In genomic region chr7:12557282-12557681, GRCh38 we compare ENCODE assay signal across 20 cellular contexts. TPM values are rescaled to one million over a fixed set of nuclear protein-coding genes. Genes with fewer than 3 reads are reported as not detected.
DNase-seq lines count a peak whose midpoint lies in the region; ATAC-seq, FAIRE-seq and TF ChIP-seq lines count a peak whose summit lies in the region.
"Had no signal": no experiment of that assay in that cellular context is flagged by ENCODE, and none has a peak within 500 bp of the region (broad histone marks: within the 10 kb centered on the region; RNA-seq: fewer than 3 reads in every experiment).

No MANE protein-coding gene starts in this region.

- no CpG with 5 or more reads among the region's 7 CpGs for WGBS in mesendoderm (ENCODE audit: extremely low coverage, insufficient coverage, low lambda C conversion rate)

- no peak overlapping the region for H3K4me3 ChIP-seq in mesendoderm (ENCODE audit: low read length)
- H3K4me3 ChIP-seq: heart right ventricle, SK-N-MC, stomach had no signal

- no TSS peak for BruUV-seq in Calu3 (replicated peaks; lab: Mats Ljungman, UMichigan)

- no peak overlapping the region for H4K5ac ChIP-seq in mesendoderm (ENCODE audit: low read length)

- no peak overlapping the region for H3K4me2 ChIP-seq in mesendoderm (ENCODE audit: low read length)
- H3K4me2 ChIP-seq: KMS-11 had no signal

- no peaks in the 10 kb centered on the region for H3K79me1 ChIP-seq in mesendoderm (ENCODE audit: low read length)

- H3K4me1 ChIP-seq in mesendoderm (ENCODE audit: control insufficient read depth, low read depth, low read length) = no peaks in the 10 kb centered on the region
- H3K4me1 ChIP-seq: heart right ventricle, stomach had no signal

- peaks cover 6% of the 10 kb centered on the region for H3K36me3 Mint-ChIP-seq in Calu3 (ENCODE audit: insufficient read depth, unreplicated experiment)
- H3K36me3 Mint-ChIP-seq in brain = peaks cover 3% of the 10 kb centered on the region
- H3K36me3 Mint-ChIP-seq: activated CD4-positive, alpha-beta memory T cell treated with anti-CD3 and anti-CD28 coated beads for 36 hours had no signal

- H2BK5ac ChIP-seq in mesendoderm (ENCODE audit: low read length) = no peak overlapping the region

- H2BK15ac ChIP-seq in mesendoderm (replicated peaks; ENCODE audit: low read depth) = no peak overlapping the region

- no peak overlapping the region for H2AK5ac ChIP-seq in mesendoderm (ENCODE audit: low read length)

- H3K18ac ChIP-seq in mesendoderm (ENCODE audit: low read length) = no peak overlapping the region

- FAIRE-seq in HTR-8/SVneo (lab: Jason Lieb, UNC) (no peak), RCC 7860 (lab: Jason Lieb, UNC) (no peak)

- H3K79me2 ChIP-seq in mesendoderm (ENCODE audit: control insufficient read depth, insufficient read depth, low read length) = no peaks in the 10 kb centered on the region

- peak overlapping the region; percentile 15 for H3K4me3 Mint-ChIP-seq in Calu3 (ENCODE audit: low read depth, unreplicated experiment)
- H3K4me3 Mint-ChIP-seq in brain = no peak overlapping the region
- H3K4me3 Mint-ChIP-seq: activated CD4-positive, alpha-beta memory T cell treated with anti-CD3 and anti-CD28 coated beads for 36 hours; activated T-cell treated with anti-CD3 and anti-CD28 coated beads, Interleukin-2, amount 50 U/mL, for 72 hours had no signal

- H4K8ac ChIP-seq in mesendoderm (ENCODE audit: low read depth, low read length) = no peak overlapping the region

- no peaks in the 10 kb centered on the region for H3K27me3 ChIP-seq in mesendoderm (ENCODE audit: insufficient read depth, low read length, poor library complexity)
- H3K27me3 ChIP-seq: stomach had no signal

- no peak overlapping the region for H3K56ac ChIP-seq in mesendoderm (ENCODE audit: low read length)

- TF ChIP-seq CTCF in Calu3 (IDR thresholded peaks at IDR 0.05; ENCODE audit: unreplicated experiment) (no peak), brain (conservative IDR thresholded peaks at IDR 0.05) (no peak)

- H2BK120ac ChIP-seq in mesendoderm (ENCODE audit: low read depth, low read length) = no peak overlapping the region

- H3K36me3 ChIP-seq in mesendoderm (ENCODE audit: control insufficient read depth, insufficient read depth, low read length) = no peaks in the 10 kb centered on the region
- H3K36me3 ChIP-seq: heart right ventricle, stomach had no signal

- H3K23ac ChIP-seq in mesendoderm (ENCODE audit: low read length) = no peak overlapping the region

- intact Hi-C loops in Calu3 (cut with micrococcal nuclease; ENCODE audit: unreplicated experiment) = loop anchor here (1.0 kb wide), 1 partner anchor 27 kb away; no protein-coding TSS in a partner anchor

- no peak overlapping the region for H3K9ac ChIP-seq in mesendoderm (ENCODE audit: low read length)
- H3K9ac ChIP-seq: KMS-11 had no signal

- peak; percentile 81 for DNase-seq in Calu3
- DNase-seq in HTR-8/SVneo (ENCODE audit: insufficient read length, low spot score) = peak; percentile 9
- peak; percentile 17 for DNase-seq in mesendoderm
- DNase-seq in activated CD4-positive, CD25-positive, alpha-beta regulatory T cell treated with anti-CD3 and anti-CD28 coated beads, Interleukin-2, amount 50 U/mL, for 72 hours = no peak
- DNase-seq in OCI-M2 (lab: John Stamatoyannopoulos, UW; ENCODE audit: unreplicated experiment) = no peak
- no peak for DNase-seq in RCC 7860 (ENCODE audit: low spot score)
- DNase-seq: activated CD4-positive, alpha-beta memory T cell treated with anti-CD3 and anti-CD28 coated beads for 36 hours; activated T-cell treated with anti-CD3 and anti-CD28 coated beads, Interleukin-2, amount 50 U/mL, for 72 hours; Caco-2; erythroblast; GF-D8; heart right ventricle; left colon; NCI-H2227 treated with DMSO at 0.1 percent for 48 hours; stimulated activated CD4-positive, alpha-beta T cell treated with anti-CD3 and anti-CD28 coated beads, Interleukin-12 subunit alpha, Interleukin-12 subunit beta, amount 100 ng/mL, for 4 hours; stomach had no signal

- peaks cover 6% of the 10 kb centered on the region for H3K9me3 Mint-ChIP-seq in Calu3 (ENCODE audit: low read depth, unreplicated experiment)
- H3K9me3 Mint-ChIP-seq in brain = peaks cover 0 to 9% (median 3%) of the 10 kb centered on the region in 5 experiments

- no peak for ATAC-seq in GM18861 (IDR thresholded peaks at IDR 0.05; ENCODE audit: unreplicated experiment)
- ATAC-seq: activated T-cell treated with anti-CD3 and anti-CD28 coated beads, Interleukin-2, amount 50 U/mL, for 72 hours; heart right ventricle; left colon had no signal

- H3K27me3 Mint-ChIP-seq in Calu3 (ENCODE audit: unreplicated experiment) (no peaks in the 10 kb centered on the region), brain (no peaks in the 10 kb centered on the region)

- peak overlapping the region; percentile 80 for H3K27ac Mint-ChIP-seq in Calu3 (ENCODE audit: unreplicated experiment)
- peak overlapping the region in 3 of 5 experiments; percentile 46 to 77 (median 70) for H3K27ac Mint-ChIP-seq in brain
- H3K27ac Mint-ChIP-seq: activated CD4-positive, alpha-beta memory T cell treated with anti-CD3 and anti-CD28 coated beads for 36 hours; activated T-cell treated with anti-CD3 and anti-CD28 coated beads, Interleukin-2, amount 50 U/mL, for 72 hours had no signal

- no peak overlapping the region for H3K4ac ChIP-seq in mesendoderm (ENCODE audit: low read depth, low read length)

- CTCF ChIA-PET in Calu3 (lab: Charles Lee) = interaction anchor here (0.7 to 1.7 kb wide), 9 partner anchors 11 to 32 kb away, joined by 3 to 12 read pairs (median 5); partner anchors contain the start of gene SCIN

- H3K4me1 Mint-ChIP-seq in Calu3 (ENCODE audit: low read depth, unreplicated experiment) (peaks cover 33% of the 10 kb centered on the region), brain (peaks cover 6% of the 10 kb centered on the region)

- H3K27ac ChIP-seq in mesendoderm (ENCODE audit: low read depth, low read length) = no peak overlapping the region
- H3K27ac ChIP-seq: heart right ventricle, KMS-11, SK-N-MC, stomach had no signal

RNA-seq across cellular contexts. Expression of gene SCIN, which starts 13.2 kb away (rescaled TPM):
- total RNA-seq in Calu3 (2022) = 22.6 and 28.3 TPM in 2 replicates
- 2.5 TPM for polyA plus RNA-seq in brain (ENCODE audit: insufficient read depth, low read depth, low replicate concordance)
- polyA plus RNA-seq in mesendoderm (2013, experiment 1 of 2) = 0.31 TPM
- polyA plus RNA-seq in mesendoderm (2013, experiment 2 of 2) = 0.31 TPM

Comparison
In these comparisons a context has a peak if more than half of its experiments do, and no peak if none do; other contexts are left out.
1. DNase-seq: peak in Calu3 (single experiment), HTR-8/SVneo (single experiment) and mesendoderm (single experiment); none in activated CD4-positive, CD25-positive, alpha-beta regulatory T cell treated with anti-CD3 and anti-CD28 coated beads, Interleukin-2, amount 50 U/mL, for 72 hours (single experiment), OCI-M2 (single experiment) and RCC 7860 (single experiment).